ENCODE assay signal across 8 cellular contexts in genomic region chr11:47714554-47715081, GRCh38. TPM values are rescaled to one million over a fixed set of nuclear protein-coding genes. Genes with fewer than 3 reads are reported as not detected.
A peak's percentile ranks its signal among the peaks of the same experiment; 100 is the strongest.
DNase-seq lines count a peak whose midpoint lies in the region; ATAC-seq lines count a peak whose summit lies in the region.

No MANE protein-coding gene starts in this region.

- H3K4me3 ChIP-seq in skeletal muscle cell (ENCODE audit: low read depth, low read length): peak overlapping the region; percentile 71

- peak in 1 of 2 donors; percentile 11 for ATAC-seq in activated T-cell treated with anti-CD3 and anti-CD28 coated beads, Interleukin-2, amount 50 U/mL, for 4 hours
- peak; percentile 35 to 50 for ATAC-seq in left cardiac atrium

- DNase-seq in activated T-cell treated with anti-CD3 and anti-CD28 coated beads, Interleukin-2, amount 50 U/mL, for 4 hours: peak; percentile 12
- DNase-seq in activated T-cell treated with anti-CD3 and anti-CD28 coated beads for 4 hours (no peak), NAMALWA (ENCODE audit: low spot score) (peak; percentile 19), left cardiac atrium (no peak), skeletal muscle cell (ENCODE audit: low read depth) (no peak), NCI-H187 treated with DMSO at 0.1 percent for 48 hours (lab: John Stamatoyannopoulos, UW) (no peak), HPDE6-E6E7 (ENCODE audit: extremely low spot score) (no peak)
- peak; percentile 32 for DNase-seq in activated naive CD4-positive, alpha-beta T cell treated with anti-CD3 and anti-CD28 coated beads, Interleukin-2, amount 10 ng/mL, durations not matched to agents 7 days and 5 days

- H3K9me3 Mint-ChIP-seq in activated T-cell treated with anti-CD3 and anti-CD28 coated beads, Interleukin-2, amount 50 U/mL, for 4 hours: no peaks in the 10 kb centered on the region
- H3K9me3 Mint-ChIP-seq in activated naive CD4-positive, alpha-beta T cell treated with anti-CD3 and anti-CD28 coated beads, Interleukin-2, amount 10 ng/mL, durations not matched to agents 7 days and 5 days: no peaks in the 10 kb centered on the region

- H3K27ac Mint-ChIP-seq in activated naive CD4-positive, alpha-beta T cell treated with anti-CD3 and anti-CD28 coated beads, Interleukin-2, amount 10 ng/mL, durations not matched to agents 7 days and 5 days: peak overlapping the region; percentile 94

- peaks cover 6% of the 10 kb centered on the region for H3K36me3 Mint-ChIP-seq in activated T-cell treated with anti-CD3 and anti-CD28 coated beads, Interleukin-2, amount 50 U/mL, for 4 hours (ENCODE audit: insufficient read depth)
- peaks cover 24% of the 10 kb centered on the region for H3K36me3 Mint-ChIP-seq in activated naive CD4-positive, alpha-beta T cell treated with anti-CD3 and anti-CD28 coated beads, Interleukin-2, amount 10 ng/mL, durations not matched to agents 7 days and 5 days

- no peaks in the 10 kb centered on the region for H3K27me3 Mint-ChIP-seq in activated T-cell treated with anti-CD3 and anti-CD28 coated beads, Interleukin-2, amount 50 U/mL, for 4 hours (ENCODE audit: low read depth)
- no peaks in the 10 kb centered on the region for H3K27me3 Mint-ChIP-seq in activated naive CD4-positive, alpha-beta T cell treated with anti-CD3 and anti-CD28 coated beads, Interleukin-2, amount 10 ng/mL, durations not matched to agents 7 days and 5 days

- CTCF ChIA-PET in activated naive CD4-positive, alpha-beta T cell treated with anti-CD3 and anti-CD28 coated beads, Interleukin-2, amount 10 ng/mL, durations not matched to agents 7 days and 5 days (lab: Charles Lee): interaction anchor here (0.7 to 2.9 kb wide), 3 partner anchors 14 to 73 kb away, joined by 3 to 10 read pairs (median 3); no protein-coding TSS in a partner anchor

- H3K4me1 Mint-ChIP-seq in activated T-cell treated with anti-CD3 and anti-CD28 coated beads, Interleukin-2, amount 50 U/mL, for 4 hours (ENCODE audit: low read depth): peaks cover 12% of the 10 kb centered on the region
- peaks cover 28% of the 10 kb centered on the region for H3K4me1 Mint-ChIP-seq in activated naive CD4-positive, alpha-beta T cell treated with anti-CD3 and anti-CD28 coated beads, Interleukin-2, amount 10 ng/mL, durations not matched to agents 7 days and 5 days

- H3K4me3 Mint-ChIP-seq in activated T-cell treated with anti-CD3 and anti-CD28 coated beads, Interleukin-2, amount 50 U/mL, for 4 hours: peak overlapping the region; percentile 92
- H3K4me3 Mint-ChIP-seq in activated naive CD4-positive, alpha-beta T cell treated with anti-CD3 and anti-CD28 coated beads, Interleukin-2, amount 10 ng/mL, durations not matched to agents 7 days and 5 days: peak overlapping the region; percentile 91

- intact Hi-C loops in left cardiac atrium (cut with DNase I): loop anchor here in 1 of 2 donors (5.0 kb wide), 1 partner anchor 77 kb away; no protein-coding TSS in a partner anchor

RNA-seq across cellular contexts. Expression of gene AGBL2, which starts 0.6 kb away (rescaled TPM):
- 1 to 10 TPM in 2 of 3 donors, under 1 TPM in 1; 0.83 to 2.0 (median 1.7) TPM for total RNA-seq in activated T-cell treated with anti-CD3 and anti-CD28 coated beads, Interleukin-2, amount 50 U/mL, for 4 hours
- total RNA-seq in left cardiac atrium: under 1 TPM in 1 of 2 donors, not detected in 1; 0.44 TPM

RNA-seq across cellular contexts. Expression of gene FNBP4, which starts 52.5 kb away (rescaled TPM):
- 100 to 1,000 TPM; 113 to 129 (median 121) TPM for total RNA-seq in activated T-cell treated with anti-CD3 and anti-CD28 coated beads, Interleukin-2, amount 50 U/mL, for 4 hours
- 10 to 100 TPM; 30.6 to 50.1 TPM for total RNA-seq in left cardiac atrium

Comparison
In these comparisons a context has a peak if more than half of its experiments do, and no peak if none do; other contexts are left out.
1. DNase-seq: peak in activated T-cell treated with anti-CD3 and anti-CD28 coated beads, Interleukin-2, amount 50 U/mL, for 4 hours (single experiment), NAMALWA (single experiment) and activated naive CD4-positive, alpha-beta T cell treated with anti-CD3 and anti-CD28 coated beads, Interleukin-2, amount 10 ng/mL, durations not matched to agents 7 days and 5 days (single experiment); none in activated T-cell treated with anti-CD3 and anti-CD28 coated beads for 4 hours (single experiment), left cardiac atrium (single experiment), skeletal muscle cell (single experiment), NCI-H187 treated with DMSO at 0.1 percent for 48 hours (single experiment) and HPDE6-E6E7 (single experiment).